ENCODE assay signal across 34 cellular contexts in the genomic region with DNA sequence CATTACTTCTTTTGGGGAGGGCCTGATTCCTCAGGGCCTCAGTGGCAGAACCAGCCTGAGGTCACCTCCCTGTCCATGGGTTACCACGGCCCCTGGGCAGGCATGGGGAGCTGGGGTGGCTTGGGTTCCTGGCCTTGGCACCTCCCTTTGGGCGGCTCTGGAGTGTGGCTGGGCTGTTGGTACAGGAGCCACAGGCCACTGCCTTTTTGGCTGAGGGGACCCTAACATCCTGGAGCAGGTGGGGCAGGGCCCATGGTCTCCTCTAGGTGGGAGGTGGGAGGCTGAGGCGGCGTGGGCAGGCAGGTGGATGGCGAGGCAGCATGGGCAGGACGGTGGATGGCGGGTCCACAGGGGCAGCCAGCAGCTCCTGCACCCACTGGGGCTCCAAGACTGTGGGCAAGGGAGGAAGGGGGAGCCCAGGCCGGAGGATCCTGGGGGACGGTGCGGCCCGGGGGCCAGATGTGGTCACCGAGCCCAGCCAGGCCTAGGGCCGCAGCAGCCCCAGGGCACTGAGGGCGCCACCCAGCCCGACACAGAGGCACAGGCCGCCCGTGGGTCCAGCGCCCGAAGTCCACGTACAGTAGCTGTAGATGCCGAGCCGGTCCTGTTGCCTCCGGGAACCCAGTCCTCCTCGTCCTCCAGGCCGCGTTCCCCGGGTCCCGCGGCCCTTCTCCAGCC. TPM values are rescaled to one million over a fixed set of nuclear protein-coding genes. Genes with fewer than 3 reads are reported as not detected.
"Had no signal": no experiment of that assay in that cellular context is flagged by ENCODE, and none has a peak within 500 bp of the region (broad histone marks: within the 10 kb centered on the region; RNA-seq: fewer than 3 reads in every experiment).

No MANE protein-coding gene starts in this region.

- H3K27me3 Mint-ChIP-seq: type B pancreatic cell had no signal

- H3K27ac Mint-ChIP-seq: stimulated activated effector memory CD8-positive, alpha-beta T cell treated with anti-CD3 and anti-CD28 coated beads, Interleukin-12 subunit alpha, Interleukin-12 subunit beta, amount 100 ng/mL, for 72 hours; stimulated activated memory B cell treated with anti-CD40 and anti-IgM and Interleukin-4, amounts not matched to agents 10 μg/mL and 1 μg/mL and 100 μg/mL, for 72 hours; stimulated activated naive B cell treated with anti-CD40 and anti-IgM and Interleukin-4, amounts not matched to agents 10 μg/mL and 1 μg/mL and 100 μg/mL, for 72 hours; stimulated activated naive CD8-positive, alpha-beta T cell treated with anti-CD3 and anti-CD28 coated beads, Interleukin-15, amount 100 ng/mL, for 72 hours; stimulated activated naive CD8-positive, alpha-beta T cell treated with anti-CD3 and anti-CD28 coated beads, Interleukin-15, Interleukin-2, amounts not matched to agents 100 ng/mL and 50 ng/mL, for 24 hours; type B pancreatic cell had no signal

- H3K4me1 Mint-ChIP-seq: stimulated activated effector memory CD8-positive, alpha-beta T cell treated with anti-CD3 and anti-CD28 coated beads, Interleukin-12 subunit alpha, Interleukin-12 subunit beta, amount 100 ng/mL, for 72 hours; stimulated activated memory B cell treated with anti-CD40 and anti-IgM and Interleukin-4, amounts not matched to agents 10 μg/mL and 1 μg/mL and 100 μg/mL, for 72 hours; stimulated activated naive B cell treated with anti-CD40 and anti-IgM and Interleukin-4, amounts not matched to agents 10 μg/mL and 1 μg/mL and 100 μg/mL, for 72 hours; stimulated activated naive CD8-positive, alpha-beta T cell treated with anti-CD3 and anti-CD28 coated beads, Interleukin-15, amount 100 ng/mL, for 72 hours had no signal

- H3K36me3 ChIP-seq: stomach, suprapubic skin, thoracic aorta, thyroid gland, tibial nerve, transverse colon, upper lobe of left lung, upper lobe of right lung, uterus, vagina had no signal

- H3K27me3 ChIP-seq: testis, thyroid gland, tibial nerve, uterus, vagina had no signal

- H3K4me3 Mint-ChIP-seq: stimulated activated effector memory CD8-positive, alpha-beta T cell treated with anti-CD3 and anti-CD28 coated beads, Interleukin-12 subunit alpha, Interleukin-12 subunit beta, amount 100 ng/mL, for 72 hours; stimulated activated memory B cell treated with anti-CD40 and anti-IgM and Interleukin-4, amounts not matched to agents 10 μg/mL and 1 μg/mL and 100 μg/mL, for 72 hours; stimulated activated naive B cell treated with anti-CD40 and anti-IgM and Interleukin-4, amounts not matched to agents 10 μg/mL and 1 μg/mL and 100 μg/mL, for 72 hours; stimulated activated naive CD8-positive, alpha-beta T cell treated with anti-CD3 and anti-CD28 coated beads, Interleukin-15, amount 100 ng/mL, for 72 hours; stimulated activated naive CD8-positive, alpha-beta T cell treated with anti-CD3 and anti-CD28 coated beads, Interleukin-15, Interleukin-2, amounts not matched to agents 100 ng/mL and 50 ng/mL, for 24 hours; type B pancreatic cell had no signal

- FAIRE-seq: urothelium cell line had no signal

- H3K36me3 Mint-ChIP-seq: stimulated activated effector memory CD8-positive, alpha-beta T cell treated with anti-CD3 and anti-CD28 coated beads, Interleukin-12 subunit alpha, Interleukin-12 subunit beta, amount 100 ng/mL, for 72 hours; type B pancreatic cell had no signal

- ATAC-seq: stimulated activated effector memory CD8-positive, alpha-beta T cell treated with anti-CD3 and anti-CD28 coated beads, Interleukin-12 subunit alpha, Interleukin-12 subunit beta, amount 100 ng/mL, for 72 hours; stimulated activated naive CD8-positive, alpha-beta T cell treated with anti-CD3 and anti-CD28 coated beads, Interleukin-15, Interleukin-2, amounts not matched to agents 100 U/mL and 50 U/mL, for 24 hours; upper lobe of right lung had no signal

- H3K4me3 ChIP-seq: stomach, suprapubic skin, testis, thoracic aorta, thyroid gland, tibial artery, tibial nerve, transverse colon, upper lobe of left lung, upper lobe of right lung, uterus, vagina had no signal

- H3K27ac ChIP-seq: stomach, suprapubic skin, testis, thoracic aorta, thyroid gland, tibial artery, tibial nerve, transverse colon, upper lobe of left lung, upper lobe of right lung, uterus, vagina had no signal

- DNase-seq: stimulated activated CD4-positive, alpha-beta T cell treated with anti-CD3 and anti-CD28 coated beads, Interleukin-2, amount 100 ng/mL, for 48 hours; stimulated activated CD4-positive, alpha-beta T cell treated with anti-CD3 and anti-CD28 coated beads, Interleukin-4, amount 100 ng/mL, for 1 hour; stimulated activated CD4-positive, alpha-beta T cell treated with anti-CD3 and anti-CD28 coated beads, Interleukin-4, amount 100 ng/mL, for 24 hours; stimulated activated CD4-positive, alpha-beta T cell treated with anti-CD3 and anti-CD28 coated beads, Interleukin-4, amount 100 ng/mL, for 4 hours; stimulated activated CD8-positive, alpha-beta memory T cell treated with anti-CD3 and anti-CD28 coated beads, Interleukin-4, amount 100 ng/mL, for 48 hours; stimulated activated naive B cell treated with anti-CD40 and anti-IgM and Interleukin-4, amounts not matched to agents 10 μg/mL and 1 μg/mL and 100 μg/mL, for 72 hours; stimulated activated naive CD4-positive, alpha-beta T cell; stimulated activated naive CD4-positive, alpha-beta T cell treated with Interleukin-2 at 50 U/mL for 16 hours; stimulated activated naive CD8-positive, alpha-beta T cell treated with anti-CD3 and anti-CD28 coated beads, Interleukin-15, amount 100 ng/mL, for 72 hours; stimulated activated naive CD8-positive, alpha-beta T cell treated with anti-CD3 and anti-CD28 coated beads, Interleukin-15, Interleukin-2, amounts not matched to agents 100 U/mL and 50 U/mL, for 24 hours; stomach; substantia nigra; testis; thyroid gland; tibial artery; transverse colon; trophoblast cell; upper lobe of right lung; uterus had no signal

- H3K4me1 ChIP-seq: stomach, suprapubic skin, testis, thyroid gland, tibial artery, tibial nerve, transverse colon, upper lobe of left lung, upper lobe of right lung, uterus, vagina had no signal

- H3K9me3 ChIP-seq: suprapubic skin, testis, thyroid gland, upper lobe of right lung, uterus, vagina had no signal

RNA-seq across cellular contexts. Expression of gene SYCE1, which starts 2.4 kb away (rescaled TPM):
- total RNA-seq: stomach, urinary bladder, vagina had no signal
- polyA plus RNA-seq: urinary bladder had no signal

RNA-seq across cellular contexts. Expression of gene FRG2B, which starts 58.8 kb away (rescaled TPM):
- total RNA-seq: stomach, subcutaneous adipose tissue, suprapubic skin, temporal lobe, testis, thoracic aorta, thyroid gland, tibial nerve, transverse colon, upper lobe of left lung, upper lobe of right lung, ureter, urinary bladder, uterus, vagina had no signal
- polyA plus RNA-seq: stomach, thymus, urinary bladder had no signal
